1 cellular context compared by ENCODE assay signal in genomic region chr1:155009742-155010141, GRCh38.
TF ChIP-seq lines count a peak whose summit lies in the region.

No MANE protein-coding gene starts in this region.

TF ChIP-seq in IMR-90, 13 proteins besides CTCF, POLR2A, EP300 and RAD21:
- TF ChIP-seq BHLHE40 (IDR thresholded peaks at IDR 0.05; ENCODE audit: low read depth, low read length) (no peak), USF2 (IDR thresholded peaks at IDR 0.05; ENCODE audit: low read depth, low read length) (no peak), MAZ (IDR thresholded peaks at IDR 0.05; ENCODE audit: borderline replicate concordance, low read depth, low read length) (no peak), RFX5 (IDR thresholded peaks at IDR 0.05; ENCODE audit: low read depth, low read length) (no peak), NFE2L2 (IDR thresholded peaks at IDR 0.05; ENCODE audit: low read depth, low read length) (no peak), ELK1 (IDR thresholded peaks at IDR 0.05; ENCODE audit: borderline replicate concordance, low read depth, low read length) (no peak), CHD1 (IDR thresholded peaks at IDR 0.05; ENCODE audit: low read depth, low read length) (no peak), CEBPB (IDR thresholded peaks at IDR 0.05; ENCODE audit: low read depth, low read length) (no peak), MXI1 (IDR thresholded peaks at IDR 0.05; ENCODE audit: borderline replicate concordance, low read depth, low read length) (no peak), MAFK (IDR thresholded peaks at IDR 0.05; ENCODE audit: low read depth, low read length) (no peak)
